Comparison of ENCODE assay signal across 17 cellular contexts in genomic region chr15:48888209-48888608, GRCh38. TPM values are rescaled to one million over a fixed set of nuclear protein-coding genes. Genes with fewer than 3 reads are reported as not detected.
DNase-seq lines count a peak whose midpoint lies in the region; ATAC-seq and TF ChIP-seq lines count a peak whose summit lies in the region.
"Had no signal": no experiment of that assay in that cellular context is flagged by ENCODE, and none has a peak within 500 bp of the region (broad histone marks: within the 10 kb centered on the region; RNA-seq: fewer than 3 reads in every experiment).

No MANE protein-coding gene starts in this region.

- H3K4me1 Mint-ChIP-seq in activated CD4-positive, alpha-beta T cell treated with anti-CD3 and anti-CD28 coated beads for 36 hours, result peaks cover 11% of the 10 kb centered on the region

- no peaks in the 10 kb centered on the region for H3K27me3 ChIP-seq in ascending aorta
- H3K27me3 ChIP-seq: upper lobe of left lung had no signal

- CTCF ChIA-PET in activated CD4-positive, alpha-beta T cell treated with anti-CD3 and anti-CD28 coated beads for 36 hours (lab: Charles Lee), result interaction anchor here (1.4 to 2.7 kb wide), 2 partner anchors 10 to 29 kb away, joined by 4 to 7 read pairs; partner anchors contain the start of gene EID1

- H3K27ac Mint-ChIP-seq in activated CD4-positive, alpha-beta T cell treated with anti-CD3 and anti-CD28 coated beads for 36 hours, result no peak overlapping the region

- H3K4me1 ChIP-seq in ascending aorta, result peaks cover 4 to 11% of the 10 kb centered on the region in 2 donors
- H3K4me1 ChIP-seq: upper lobe of left lung had no signal

- intact Hi-C loops in activated CD4-positive, alpha-beta T cell treated with anti-CD3 and anti-CD28 coated beads for 36 hours (cut with DNase I, micrococcal nuclease), result loop anchor here in 1 of 2 experiments (2.0 kb wide), 1 partner anchor 75 kb away; the partner anchor contains the start of gene SHC4
- intact Hi-C loops in ascending aorta (cut with DNase I), result no loop called here

- ATAC-seq in activated CD4-positive, alpha-beta T cell treated with anti-CD3 and anti-CD28 coated beads for 36 hours, result peak; percentile 90
- no peak for ATAC-seq in GM19467 (IDR thresholded peaks at IDR 0.05; ENCODE audit: unreplicated experiment)
- ATAC-seq: K562 had no signal

- no peak overlapping the region for H3K4me3 ChIP-seq in ascending aorta
- H3K4me3 ChIP-seq: K562, upper lobe of left lung had no signal

- H3K9me3 Mint-ChIP-seq in activated CD4-positive, alpha-beta T cell treated with anti-CD3 and anti-CD28 coated beads for 36 hours (ENCODE audit: low read depth), result no peaks in the 10 kb centered on the region

- DNase-seq in activated CD4-positive, alpha-beta T cell treated with anti-CD3 and anti-CD28 coated beads for 36 hours, result peak; percentile 57
- no peak for DNase-seq in activated CD4-positive, alpha-beta T cell treated with anti-CD3 and anti-CD28 coated beads, Interleukin-2, amount 50 U/mL, for 4 hours
- peak; percentile 2 for DNase-seq in stimulated activated naive CD4-positive, alpha-beta T cell treated with Interleukin-2 at 50 U/mL for 16 hours (lab: John Stamatoyannopoulos, UW)
- DNase-seq in stimulated activated naive CD4-positive, alpha-beta T cell (lab: John Stamatoyannopoulos, UW), result no peak
- DNase-seq in ascending aorta (ENCODE audit: low spot score in 2 of 2) (no peak), NCI-H1417 (lab: John Stamatoyannopoulos, UW) (no peak), T1000 (lab: John Stamatoyannopoulos, UW) (no peak)
- DNase-seq: anterior cingulate cortex, MV-4-11, NCI-H2081, NCI-H69, retina, upper lobe of left lung had no signal

- no peaks in the 10 kb centered on the region for H3K36me3 ChIP-seq in ascending aorta
- H3K36me3 ChIP-seq: upper lobe of left lung had no signal

- H3K27ac ChIP-seq in ascending aorta, result peak overlapping the region; percentile 63 to 74
- H3K27ac ChIP-seq: C4-2B, HL-60, upper lobe of left lung had no signal

- POLR2A ChIA-PET in activated CD4-positive, alpha-beta T cell treated with anti-CD3 and anti-CD28 coated beads for 36 hours (lab: Charles Lee), result no interaction called here

- no peak overlapping the region for H3K4me3 Mint-ChIP-seq in activated CD4-positive, alpha-beta T cell treated with anti-CD3 and anti-CD28 coated beads for 36 hours

- no peaks in the 10 kb centered on the region for H3K9me3 ChIP-seq in ascending aorta
- H3K9me3 ChIP-seq: upper lobe of left lung had no signal

- H3K36me3 Mint-ChIP-seq in activated CD4-positive, alpha-beta T cell treated with anti-CD3 and anti-CD28 coated beads for 36 hours (ENCODE audit: low read depth), result no peaks in the 10 kb centered on the region

- peaks cover 14% of the 10 kb centered on the region for H3K27me3 Mint-ChIP-seq in activated CD4-positive, alpha-beta T cell treated with anti-CD3 and anti-CD28 coated beads for 36 hours

- TF ChIP-seq CTCF in ascending aorta (IDR thresholded peaks at IDR 0.05), result no peak

RNA-seq across cellular contexts. Expression of gene EID1, which starts 10.3 kb away (rescaled TPM):
- total RNA-seq in activated CD4-positive, alpha-beta T cell treated with anti-CD3 and anti-CD28 coated beads for 36 hours, result 10 to 100 TPM; 73.6 to 82.5 TPM
- total RNA-seq in ascending aorta, result 247 TPM

Comparison
In these comparisons a context has a peak if more than half of its experiments do, and no peak if none do; other contexts are left out.
1. DNase-seq: peak in activated CD4-positive, alpha-beta T cell treated with anti-CD3 and anti-CD28 coated beads for 36 hours (single experiment) and stimulated activated naive CD4-positive, alpha-beta T cell treated with Interleukin-2 at 50 U/mL for 16 hours (single experiment); none in activated CD4-positive, alpha-beta T cell treated with anti-CD3 and anti-CD28 coated beads, Interleukin-2, amount 50 U/mL, for 4 hours (0 of 2), stimulated activated naive CD4-positive, alpha-beta T cell (0 of 6), ascending aorta (0 of 2), NCI-H1417 (0 of 3) and T1000 (single experiment).